Comparison of ENCODE assay signal across 17 cellular contexts in genomic region chr21:26404288-26404687, GRCh38.
DNase-seq lines count a peak whose midpoint lies in the region; ATAC-seq and TF ChIP-seq lines count a peak whose summit lies in the region.
"Had no signal": no experiment of that assay in that cellular context is flagged by ENCODE, and none has a peak within 500 bp of the region (broad histone marks: within the 10 kb centered on the region; RNA-seq: fewer than 3 reads in every experiment).

No MANE protein-coding gene starts in this region.

- H3K9ac ChIP-seq in SK-N-MC (ENCODE audit: insufficient read length), result no peak overlapping the region
- H3K9ac ChIP-seq in trophoblast cell (ENCODE audit: low read length), result no peak overlapping the region

- H3K4me3 ChIP-seq in SK-N-MC (no peak overlapping the region), trophoblast cell (ENCODE audit: low read depth, low read length) (no peak overlapping the region), brain microvascular endothelial cell (ENCODE audit: low read depth, low read length) (no peak overlapping the region)

- peak overlapping the region; percentile 61 for H3K14ac ChIP-seq in trophoblast cell (ENCODE audit: low read length)

- peak overlapping the region; percentile 75 for H2BK12ac ChIP-seq in trophoblast cell (ENCODE audit: low read length)

- H3K4me2 ChIP-seq in trophoblast cell (ENCODE audit: low read length), result no peak overlapping the region

- H3K27ac ChIP-seq in SK-N-MC (peak overlapping the region; percentile 77; the same call in 1 of the 2 replicates), trophoblast cell (ENCODE audit: low read depth, low read length) (peak overlapping the region; percentile 49), brain microvascular endothelial cell (no peak overlapping the region)
- H3K27ac ChIP-seq: HL-60 had no signal

- peak overlapping the region; percentile 23 for H2BK5ac ChIP-seq in trophoblast cell (ENCODE audit: low read depth, low read length, poor library complexity)

- peaks cover 12% of the 10 kb centered on the region for H3K9me3 Mint-ChIP-seq in mesothelial cell of epicardium
- H3K9me3 Mint-ChIP-seq: H9 had no signal

- no peaks in the 10 kb centered on the region for H3K27me3 Mint-ChIP-seq in mesothelial cell of epicardium (ENCODE audit: low read depth)
- H3K27me3 Mint-ChIP-seq: CD4-positive, CD25-positive, alpha-beta regulatory T cell had no signal

- H3K79me1 ChIP-seq in trophoblast cell (ENCODE audit: low read length), result peaks cover 15% of the 10 kb centered on the region

- no peak overlapping the region for H3K18ac ChIP-seq in trophoblast cell (ENCODE audit: low read length)

- DNase-seq in ELF-1 (ENCODE audit: low read depth, low spot score) (peak; percentile 15), SK-N-MC (ENCODE audit: low read depth, low spot score) (no peak), mesothelial cell of epicardium (ENCODE audit: low spot score in 2 of 2, unreplicated experiment in 2 of 2) (no peak), trophoblast cell (no peak), brain microvascular endothelial cell (no peak), DMS53 (lab: John Stamatoyannopoulos, UW) (no peak)
- DNase-seq: BE2C; C1 segment of cervical spinal cord; CD4-positive, CD25-positive, alpha-beta regulatory T cell; CD8-positive, alpha-beta memory T cell; COR-L47; DMS 273 treated with DMSO at 0.1 percent for 48 hours; GDM1; GOT3; H9 had no signal

- no peak overlapping the region for H2AK5ac ChIP-seq in trophoblast cell (ENCODE audit: low read length)

- ATAC-seq in HG02571 (IDR thresholded peaks at IDR 0.05; ENCODE audit: unreplicated experiment), result no peak

- H4K91ac ChIP-seq in trophoblast cell (ENCODE audit: low read depth, low read length), result peak overlapping the region; percentile 36

- no peak overlapping the region for H2AFZ ChIP-seq in trophoblast cell (ENCODE audit: insufficient read depth, low read length, poor library complexity)

- no peaks in the 10 kb centered on the region for H3K36me3 ChIP-seq in SK-N-MC (ENCODE audit: insufficient read depth, low read length)
- H3K36me3 ChIP-seq in trophoblast cell (ENCODE audit: control insufficient read depth in 1 of 2, insufficient read depth in 2 of 2, low read length in 2 of 2), result no peaks in the 10 kb centered on the region
- H3K36me3 ChIP-seq in brain microvascular endothelial cell (replicated peaks), result no peaks in the 10 kb centered on the region
- H3K36me3 ChIP-seq: BE2C had no signal

- no peak overlapping the region for H3K4me3 Mint-ChIP-seq in mesothelial cell of epicardium
- H3K4me3 Mint-ChIP-seq: CD4-positive, CD25-positive, alpha-beta regulatory T cell; CD8-positive, alpha-beta memory T cell; H9 had no signal

- no peak overlapping the region for H3K4ac ChIP-seq in trophoblast cell (ENCODE audit: low read depth, low read length)

- peaks cover 3% of the 10 kb centered on the region for H3K79me2 ChIP-seq in trophoblast cell (ENCODE audit: control insufficient read depth, insufficient read depth, low read length, poor library complexity)

- peak overlapping the region; percentile 55 for H4K8ac ChIP-seq in trophoblast cell (ENCODE audit: low read depth, low read length)

- H3K4me1 Mint-ChIP-seq in mesothelial cell of epicardium, result peaks cover 57% of the 10 kb centered on the region

- H3K27me3 ChIP-seq in trophoblast cell (ENCODE audit: insufficient read depth, low read length) (no peaks in the 10 kb centered on the region), brain microvascular endothelial cell (replicated peaks) (no peaks in the 10 kb centered on the region)
- H3K27me3 ChIP-seq: BE2C had no signal

- H2BK120ac ChIP-seq in trophoblast cell (ENCODE audit: insufficient read depth, low read length, poor library complexity), result peak overlapping the region; percentile 16

- WGBS in trophoblast cell (ENCODE audit: extremely low coverage, insufficient coverage, insufficient read length), result no CpG with 5 or more reads among the region's 7 CpGs

- H3K23ac ChIP-seq in trophoblast cell (ENCODE audit: low read length), result no peak overlapping the region

- H3K4me1 ChIP-seq in trophoblast cell (ENCODE audit: control insufficient read depth in 1 of 2, insufficient read depth in 2 of 2, low read length in 2 of 2), result peaks cover 25 to 26% of the 10 kb centered on the region in 2 experiments

- H3K9me3 ChIP-seq in SK-N-MC (ENCODE audit: low read depth, low read length) (no peaks in the 10 kb centered on the region), trophoblast cell (ENCODE audit: insufficient read depth, low read depth, low read length) (no peaks in the 10 kb centered on the region)
- H3K9me3 ChIP-seq: BE2C had no signal

- TF ChIP-seq CTCF in mesothelial cell of epicardium (IDR thresholded peaks at IDR 0.05; ENCODE audit: unreplicated experiment) (no peak), brain microvascular endothelial cell (IDR thresholded peaks at IDR 0.05; ENCODE audit: low read depth, low read length, missing control alignments) (no peak)

- no peak overlapping the region for H4K12ac ChIP-seq in trophoblast cell (ENCODE audit: low read depth, low read length)

- in situ Hi-C loops in brain microvascular endothelial cell (cut with HindIII; ENCODE audit: low pct_ligation_motif_present, low sequenced_read_pairs), result no loop called here

- H3K36me3 Mint-ChIP-seq in mesothelial cell of epicardium, result no peaks in the 10 kb centered on the region
- H3K36me3 Mint-ChIP-seq: CD4-positive, CD25-positive, alpha-beta regulatory T cell; CD8-positive, alpha-beta memory T cell had no signal

- peak overlapping the region; percentile 72 for H3K27ac Mint-ChIP-seq in mesothelial cell of epicardium
- H3K27ac Mint-ChIP-seq: CD4-positive, CD25-positive, alpha-beta regulatory T cell; CD8-positive, alpha-beta memory T cell had no signal
